Comparison of ENCODE assay signal across 17 cellular contexts in the genomic region with DNA sequence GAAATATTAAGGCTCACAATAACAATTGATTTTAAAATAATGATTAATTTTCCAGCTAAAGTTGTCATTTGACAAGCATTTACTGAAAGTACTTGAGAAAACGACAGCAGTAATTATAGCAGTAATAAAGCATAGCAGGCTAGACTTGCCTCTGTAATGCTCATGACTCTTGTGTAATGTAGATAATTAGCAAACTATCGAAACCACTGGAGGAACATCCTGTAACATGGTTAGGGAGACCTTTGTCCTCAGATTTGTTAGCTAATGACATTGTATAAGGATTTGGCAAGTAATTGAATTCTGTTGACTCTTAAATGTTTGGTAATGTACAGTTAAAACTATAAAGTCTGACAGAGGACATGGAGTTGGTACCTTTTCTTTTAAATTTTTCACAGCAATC. TPM values are rescaled to one million over a fixed set of nuclear protein-coding genes. Genes with fewer than 3 reads are reported as not detected.
DNase-seq lines count a peak whose midpoint lies in the region; ATAC-seq and TF ChIP-seq lines count a peak whose summit lies in the region.
"Had no signal": no experiment of that assay in that cellular context is flagged by ENCODE, and none has a peak within 500 bp of the region (broad histone marks: within the 10 kb centered on the region; RNA-seq: fewer than 3 reads in every experiment).

No MANE protein-coding gene starts in this region.

- H3K9me3 Mint-ChIP-seq in GM23338 (no peaks in the 10 kb centered on the region), nephron progenitor cell (no peaks in the 10 kb centered on the region)
- H3K9me3 Mint-ChIP-seq: H9, mesothelial cell of epicardium had no signal

- no peaks in the 10 kb centered on the region for H4K20me1 ChIP-seq in GM23338 (replicated peaks; ENCODE audit: insufficient read depth)
- H4K20me1 ChIP-seq: BLaER1 treated with 17β-estradiol and CSF1 and Interleukin-3, amounts not matched to agents 10 nM and 100 nM had no signal

- peaks cover 2% of the 10 kb centered on the region for H3K27me3 Mint-ChIP-seq in GM23338 (ENCODE audit: insufficient read depth, low read depth, poor library complexity)
- peaks cover 3% of the 10 kb centered on the region for H3K27me3 Mint-ChIP-seq in nephron progenitor cell (ENCODE audit: low read depth, poor library complexity)

- H3F3A ChIP-seq in GM23338 (replicated peaks; ENCODE audit: low read depth): no peaks in the 10 kb centered on the region

- no peaks in the 10 kb centered on the region for H3K9me3 ChIP-seq in mucosa of descending colon

- TF ChIP-seq CTCF in mucosa of descending colon (IDR thresholded peaks at IDR 0.05): no peak
- no peak for TF ChIP-seq CTCF in GM23338 (conservative IDR thresholded peaks at IDR 0.05; ENCODE audit: low read depth in 2 of 2)
- no peak for TF ChIP-seq CTCF in nephron progenitor cell (IDR thresholded peaks at IDR 0.05)

- no peaks in the 10 kb centered on the region for H3K27me3 ChIP-seq in GM23338 (ENCODE audit: insufficient read depth)
- H3K27me3 ChIP-seq: BLaER1 treated with 17β-estradiol and CSF1 and Interleukin-3, amounts not matched to agents 10 nM and 100 nM had no signal

- H3K4me3 ChIP-seq in mucosa of descending colon (no peak overlapping the region), GM23338 (no peak overlapping the region)
- H3K4me3 ChIP-seq: BLaER1 treated with 17β-estradiol and CSF1 and Interleukin-3, amounts not matched to agents 10 nM and 100 nM had no signal

- H3K4me1 ChIP-seq in mucosa of descending colon (ENCODE audit: low read depth): peaks cover 11% of the 10 kb centered on the region
- H3K4me1 ChIP-seq in GM23338 (ENCODE audit: insufficient read depth): peaks cover 44% of the 10 kb centered on the region

- no peaks in the 10 kb centered on the region for H3K79me2 ChIP-seq in GM23338 (replicated peaks; ENCODE audit: insufficient read depth)

- H3K36me3 Mint-ChIP-seq in GM23338 (ENCODE audit: low read depth) (no peaks in the 10 kb centered on the region), nephron progenitor cell (ENCODE audit: low read depth) (no peaks in the 10 kb centered on the region)
- H3K36me3 Mint-ChIP-seq: mesothelial cell of epicardium had no signal

- H3K4me2 ChIP-seq in GM23338: no peak overlapping the region

- H3K27ac ChIP-seq in GM23338 (ENCODE audit: low read depth): no peak overlapping the region
- H3K27ac ChIP-seq: BLaER1 treated with 17β-estradiol and CSF1 and Interleukin-3, amounts not matched to agents 10 nM and 100 nM; WERI-Rb-1 had no signal

- H2AFZ ChIP-seq in GM23338: no peak overlapping the region

- H3K36me3 ChIP-seq in mucosa of descending colon (ENCODE audit: low read depth) (no peaks in the 10 kb centered on the region), GM23338 (ENCODE audit: insufficient read depth) (no peaks in the 10 kb centered on the region)
- H3K36me3 ChIP-seq: BLaER1 treated with 17β-estradiol and CSF1 and Interleukin-3, amounts not matched to agents 10 nM and 100 nM; WERI-Rb-1 had no signal

- peak; percentile 29 for DNase-seq in EH (ENCODE audit: low read depth)
- DNase-seq in NCI-H1105 (lab: John Stamatoyannopoulos, UW): peak; percentile 77
- peak; percentile 18 for DNase-seq in SKM-1 (lab: John Stamatoyannopoulos, UW; ENCODE audit: unreplicated experiment)
- no peak for DNase-seq in mucosa of descending colon
- DNase-seq in DMS79 (lab: John Stamatoyannopoulos, UW): no peak
- no peak for DNase-seq in NCI-H146 (lab: John Stamatoyannopoulos, UW)
- DNase-seq in GM23338 (ENCODE audit: low spot score): no peak
- DNase-seq in nephron progenitor cell: no peak
- DNase-seq: activated CD8-positive, alpha-beta T cell treated with anti-CD3 and anti-CD28 coated beads, Interleukin-2, amount 10 ng/mL, durations not matched to agents 7 days and 5 days; effector CD8-positive, alpha-beta T cell; H9; NCI-H1048; stimulated activated CD4-positive, alpha-beta T cell treated with anti-CD3 and anti-CD28 coated beads, Interleukin-2, amount 100 ng/mL, for 48 hours; SW 1271; WERI-Rb-1 had no signal

- H3K9me2 ChIP-seq in GM23338 (ENCODE audit: insufficient read depth): no peaks in the 10 kb centered on the region

- H3K27ac Mint-ChIP-seq in GM23338 (no peak overlapping the region), nephron progenitor cell (no peak overlapping the region)
- H3K27ac Mint-ChIP-seq: activated CD8-positive, alpha-beta T cell treated with anti-CD3 and anti-CD28 coated beads, Interleukin-2, amount 10 ng/mL, durations not matched to agents 7 days and 5 days; H9; mesothelial cell of epicardium had no signal

- peak; percentile 72 for ATAC-seq in mucosa of descending colon
- no peak for ATAC-seq in GM23338
- ATAC-seq: activated CD8-positive, alpha-beta T cell treated with anti-CD3 and anti-CD28 coated beads, Interleukin-2, amount 10 ng/mL, durations not matched to agents 7 days and 5 days had no signal

- no peak overlapping the region for H3K4me3 Mint-ChIP-seq in GM23338
- H3K4me3 Mint-ChIP-seq in nephron progenitor cell: no peak overlapping the region
- H3K4me3 Mint-ChIP-seq: activated CD8-positive, alpha-beta T cell treated with anti-CD3 and anti-CD28 coated beads, Interleukin-2, amount 10 ng/mL, durations not matched to agents 7 days and 5 days; H9; mesothelial cell of epicardium had no signal

- intact Hi-C loops in mucosa of descending colon (cut with DNase I, micrococcal nuclease): loop anchor here in 1 of 2 donors (5.0 kb wide), 1 partner anchor 90 kb away; no protein-coding TSS in a partner anchor

- H3K4me1 Mint-ChIP-seq in GM23338 (peaks cover 46% of the 10 kb centered on the region), nephron progenitor cell (peaks cover 41% of the 10 kb centered on the region)

TF ChIP-seq in GM23338, 12 proteins besides CTCF, POLR2A, EP300 and RAD21 (continues in another document):
- TF ChIP-seq ZNF331 (CRISPR knock-in tag; IDR thresholded peaks at IDR 0.05; ENCODE audit: low read depth): no peak
- TF ChIP-seq, protein P1, sequence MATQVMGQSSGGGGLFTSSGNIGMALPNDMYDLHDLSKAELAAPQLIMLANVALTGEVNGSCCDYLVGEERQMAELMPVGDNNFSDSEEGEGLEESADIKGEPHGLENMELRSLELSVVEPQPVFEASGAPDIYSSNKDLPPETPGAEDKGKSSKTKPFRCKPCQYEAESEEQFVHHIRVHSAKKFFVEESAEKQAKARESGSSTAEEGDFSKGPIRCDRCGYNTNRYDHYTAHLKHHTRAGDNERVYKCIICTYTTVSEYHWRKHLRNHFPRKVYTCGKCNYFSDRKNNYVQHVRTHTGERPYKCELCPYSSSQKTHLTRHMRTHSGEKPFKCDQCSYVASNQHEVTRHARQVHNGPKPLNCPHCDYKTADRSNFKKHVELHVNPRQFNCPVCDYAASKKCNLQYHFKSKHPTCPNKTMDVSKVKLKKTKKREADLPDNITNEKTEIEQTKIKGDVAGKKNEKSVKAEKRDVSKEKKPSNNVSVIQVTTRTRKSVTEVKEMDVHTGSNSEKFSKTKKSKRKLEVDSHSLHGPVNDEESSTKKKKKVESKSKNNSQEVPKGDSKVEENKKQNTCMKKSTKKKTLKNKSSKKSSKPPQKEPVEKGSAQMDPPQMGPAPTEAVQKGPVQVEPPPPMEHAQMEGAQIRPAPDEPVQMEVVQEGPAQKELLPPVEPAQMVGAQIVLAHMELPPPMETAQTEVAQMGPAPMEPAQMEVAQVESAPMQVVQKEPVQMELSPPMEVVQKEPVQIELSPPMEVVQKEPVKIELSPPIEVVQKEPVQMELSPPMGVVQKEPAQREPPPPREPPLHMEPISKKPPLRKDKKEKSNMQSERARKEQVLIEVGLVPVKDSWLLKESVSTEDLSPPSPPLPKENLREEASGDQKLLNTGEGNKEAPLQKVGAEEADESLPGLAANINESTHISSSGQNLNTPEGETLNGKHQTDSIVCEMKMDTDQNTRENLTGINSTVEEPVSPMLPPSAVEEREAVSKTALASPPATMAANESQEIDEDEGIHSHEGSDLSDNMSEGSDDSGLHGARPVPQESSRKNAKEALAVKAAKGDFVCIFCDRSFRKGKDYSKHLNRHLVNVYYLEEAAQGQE (IDR thresholded peaks at IDR 0.05; ENCODE audit: unreplicated experiment): no peak
- no peak for TF ChIP-seq JUNB (IDR thresholded peaks at IDR 0.05; ENCODE audit: unreplicated experiment)

RNA-seq across cellular contexts. Expression of a gene that starts 24.8 kb away (rescaled TPM):
- total RNA-seq in mucosa of descending colon: 10 to 100 TPM; 55.3 to 88.3 (median 73.4) TPM
- 48.9 and 49.2 TPM in 2 replicates for total RNA-seq in GM23338 (2014; rRNA removed; shearing (Covaris generic))
- polyA plus RNA-seq in GM23338 (2016; fragmentation: Nextera tagmentation; extraction: Ambion mirVana): 76.1 and 82.5 TPM in 2 replicates

Comparison
In these comparisons a context has a peak if more than half of its experiments do, and no peak if none do; other contexts are left out.
1. DNase-seq: peak in EH (single experiment), NCI-H1105 (single experiment) and SKM-1 (single experiment); none in mucosa of descending colon (0 of 3), DMS79 (single experiment), NCI-H146 (single experiment), GM23338 (single experiment) and nephron progenitor cell (single experiment).